Comparison of ENCODE assay signal across 8 cellular contexts in genomic region chr6:7138921-7139358, GRCh38. TPM values are rescaled to one million over a fixed set of nuclear protein-coding genes. Genes with fewer than 3 reads are reported as not detected.
DNase-seq lines count a peak whose midpoint lies in the region; ATAC-seq and TF ChIP-seq lines count a peak whose summit lies in the region.

No MANE protein-coding gene starts in this region.

- H3K9me3 ChIP-seq in Panc1 (ENCODE audit: control insufficient read depth, insufficient read depth, low read depth, low read length), result no peaks in the 10 kb centered on the region
- H3K9me3 ChIP-seq in effector memory CD4-positive, alpha-beta T cell (ENCODE audit: control insufficient read depth, low read length), result no peaks in the 10 kb centered on the region
- H3K9me3 ChIP-seq in psoas muscle, result no peaks in the 10 kb centered on the region
- no peaks in the 10 kb centered on the region for H3K9me3 ChIP-seq in SK-N-SH

- TF ChIP-seq EP300 in SK-N-SH (IDR thresholded peaks at IDR 0.05; ENCODE audit: borderline replicate concordance in 1 of 2, low read depth in 1 of 2, low read length in 1 of 2), result no peak

- H3K27ac ChIP-seq in Panc1 (ENCODE audit: low read length) (peak overlapping the region; percentile 94), psoas muscle (peak overlapping the region; percentile 99), SK-N-SH (ENCODE audit: low read depth in 2 of 2, low read length in 1 of 2) (no peak overlapping the region)
- peak overlapping the region; percentile 77 for H3K27ac ChIP-seq in effector memory CD4-positive, alpha-beta T cell (ENCODE audit: insufficient read depth, low read length, poor library complexity, severe bottlenecking)

- WGBS in psoas muscle, 3 donors, result 29 to 43% (median 38%) methylated on average over 1 of the region's 1 CpG
- 88% methylated on average over 1 of the region's 1 CpG for WGBS in SK-N-SH (ENCODE audit: low lambda C conversion rate)

- TF ChIP-seq RAD21 in SK-N-SH (IDR thresholded peaks at IDR 0.05; ENCODE audit: low read length), result no peak

- H3K4me3 ChIP-seq in Panc1 (ENCODE audit: low read depth in 2 of 2, low read length in 2 of 2) (no peak overlapping the region), psoas muscle (no peak overlapping the region), SK-N-SH (ENCODE audit: low read depth in 2 of 2, low read length in 1 of 2) (no peak overlapping the region)
- no peak overlapping the region for H3K4me3 ChIP-seq in effector memory CD4-positive, alpha-beta T cell (ENCODE audit: insufficient read depth, low read depth, low read length, poor library complexity, severe bottlenecking)

- H3F3A ChIP-seq in SK-N-SH (replicated peaks; ENCODE audit: insufficient read depth), result peaks cover 10% of the 10 kb centered on the region

- POLR2A ChIA-PET in Panc1 (lab: Charles Lee) (no interaction called here), SK-N-SH (lab: Yijun Ruan, JAX) (no interaction called here)

- H3K27me3 ChIP-seq in Panc1 (ENCODE audit: control insufficient read depth, insufficient read depth, low read length), result no peaks in the 10 kb centered on the region
- no peaks in the 10 kb centered on the region for H3K27me3 ChIP-seq in effector memory CD4-positive, alpha-beta T cell (replicated peaks; ENCODE audit: control insufficient read depth, insufficient read depth, low read length, poor library complexity, severe bottlenecking)
- no peaks in the 10 kb centered on the region for H3K27me3 ChIP-seq in psoas muscle (ENCODE audit: insufficient read depth in 3 of 3, low read length in 2 of 3)
- no peaks in the 10 kb centered on the region for H3K27me3 ChIP-seq in SK-N-SH (ENCODE audit: insufficient read depth)

- H3K9me2 ChIP-seq in SK-N-SH, result no peaks in the 10 kb centered on the region

- no peak for TF ChIP-seq CTCF in Panc1 (IDR thresholded peaks at IDR 0.05)
- no peak for TF ChIP-seq CTCF in psoas muscle (IDR thresholded peaks at IDR 0.05)
- TF ChIP-seq CTCF in SK-N-SH (IDR thresholded peaks at IDR 0.05), result no peak

- no peak overlapping the region for H2AFZ ChIP-seq in SK-N-SH (ENCODE audit: low read depth)

- H3K79me2 ChIP-seq in SK-N-SH (ENCODE audit: insufficient read depth), result peaks cover 92% of the 10 kb centered on the region

- H3K4me1 ChIP-seq in Panc1 (ENCODE audit: control insufficient read depth, insufficient read depth, low read length), result peaks cover 80% of the 10 kb centered on the region
- H3K4me1 ChIP-seq in effector memory CD4-positive, alpha-beta T cell (ENCODE audit: control insufficient read depth, insufficient read depth, low read length, poor library complexity, severe bottlenecking), result peaks cover 24% of the 10 kb centered on the region
- peaks cover 74% of the 10 kb centered on the region for H3K4me1 ChIP-seq in psoas muscle
- peaks cover 0 to 4% of the 10 kb centered on the region in 2 experiments; a peak in 2 of 4 replicates for H3K4me1 ChIP-seq in SK-N-SH (ENCODE audit: control insufficient read depth in 1 of 2, insufficient read depth in 2 of 2, low read depth in 1 of 2, low read length in 1 of 2)

- intact Hi-C loops in Panc1 (cut with micrococcal nuclease; ENCODE audit: unreplicated experiment) (no loop called here), psoas muscle (cut with DNase I) (loop anchor here (5.0 to 10.0 kb wide), 2 partner anchors 78 to 404 kb away; no protein-coding TSS in a partner anchor)

- BruUV-seq in Panc1 (replicated peaks; lab: Mats Ljungman, UMichigan), result no TSS peak

- DNase-seq in HuH-7.5 (ENCODE audit: low spot score) (peak; percentile 55), Panc1 (ENCODE audit: low read depth, low spot score) (no peak), psoas muscle (no peak), mesenteric fat pad (ENCODE audit: low spot score) (no peak), HK-2 (ENCODE audit: unreplicated experiment) (no peak), hypothalamus (lab: John Stamatoyannopoulos, UW) (no peak), SK-N-SH (no peak)
- DNase-seq in effector memory CD4-positive, alpha-beta T cell, result peak in 2 of 3 donors; percentile 9 to 33

- H3K36me3 ChIP-seq in Panc1 (ENCODE audit: control insufficient read depth, insufficient read depth, low read length) (no peaks in the 10 kb centered on the region), psoas muscle (ENCODE audit: insufficient read depth in 1 of 2, low read depth in 1 of 2) (no peaks in the 10 kb centered on the region), SK-N-SH (replicated peaks in 1 of 2; ENCODE audit: control insufficient read depth in 1 of 2, insufficient read depth in 2 of 2, low read length in 1 of 2) (peaks cover 0 to 3% of the 10 kb centered on the region in 2 experiments)
- H3K36me3 ChIP-seq in effector memory CD4-positive, alpha-beta T cell (ENCODE audit: control insufficient read depth, insufficient read depth, low read length), result no peaks in the 10 kb centered on the region

- ATAC-seq in Panc1, result peak; percentile 14; the same call in 1 of the 2 replicates
- ATAC-seq in psoas muscle, result no peak

- H3K9ac ChIP-seq in SK-N-SH, result no peak overlapping the region

- CTCF ChIA-PET in Panc1 (lab: Charles Lee), result no interaction called here
- CTCF ChIA-PET in SK-N-SH (lab: Yijun Ruan, JAX), result no interaction called here

- in situ Hi-C loops in Panc1 (cut with HindIII; ENCODE audit: low pct_unique_long_range_greater_than_20kb, low sequenced_read_pairs), result no loop called here

- no peak overlapping the region for H3K4me2 ChIP-seq in SK-N-SH

- no peaks in the 10 kb centered on the region; the same call in 1 of the 2 replicates for H4K20me1 ChIP-seq in SK-N-SH (ENCODE audit: insufficient read depth)

TF ChIP-seq in SK-N-SH, 30 proteins besides CTCF, POLR2A, EP300 and RAD21 (continues in another document):
- TF ChIP-seq, protein P1, sequence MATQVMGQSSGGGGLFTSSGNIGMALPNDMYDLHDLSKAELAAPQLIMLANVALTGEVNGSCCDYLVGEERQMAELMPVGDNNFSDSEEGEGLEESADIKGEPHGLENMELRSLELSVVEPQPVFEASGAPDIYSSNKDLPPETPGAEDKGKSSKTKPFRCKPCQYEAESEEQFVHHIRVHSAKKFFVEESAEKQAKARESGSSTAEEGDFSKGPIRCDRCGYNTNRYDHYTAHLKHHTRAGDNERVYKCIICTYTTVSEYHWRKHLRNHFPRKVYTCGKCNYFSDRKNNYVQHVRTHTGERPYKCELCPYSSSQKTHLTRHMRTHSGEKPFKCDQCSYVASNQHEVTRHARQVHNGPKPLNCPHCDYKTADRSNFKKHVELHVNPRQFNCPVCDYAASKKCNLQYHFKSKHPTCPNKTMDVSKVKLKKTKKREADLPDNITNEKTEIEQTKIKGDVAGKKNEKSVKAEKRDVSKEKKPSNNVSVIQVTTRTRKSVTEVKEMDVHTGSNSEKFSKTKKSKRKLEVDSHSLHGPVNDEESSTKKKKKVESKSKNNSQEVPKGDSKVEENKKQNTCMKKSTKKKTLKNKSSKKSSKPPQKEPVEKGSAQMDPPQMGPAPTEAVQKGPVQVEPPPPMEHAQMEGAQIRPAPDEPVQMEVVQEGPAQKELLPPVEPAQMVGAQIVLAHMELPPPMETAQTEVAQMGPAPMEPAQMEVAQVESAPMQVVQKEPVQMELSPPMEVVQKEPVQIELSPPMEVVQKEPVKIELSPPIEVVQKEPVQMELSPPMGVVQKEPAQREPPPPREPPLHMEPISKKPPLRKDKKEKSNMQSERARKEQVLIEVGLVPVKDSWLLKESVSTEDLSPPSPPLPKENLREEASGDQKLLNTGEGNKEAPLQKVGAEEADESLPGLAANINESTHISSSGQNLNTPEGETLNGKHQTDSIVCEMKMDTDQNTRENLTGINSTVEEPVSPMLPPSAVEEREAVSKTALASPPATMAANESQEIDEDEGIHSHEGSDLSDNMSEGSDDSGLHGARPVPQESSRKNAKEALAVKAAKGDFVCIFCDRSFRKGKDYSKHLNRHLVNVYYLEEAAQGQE (IDR thresholded peaks at IDR 0.05; ENCODE audit: low read depth, low read length), result no peak
- TF ChIP-seq MXI1 (IDR thresholded peaks at IDR 0.05; ENCODE audit: low read depth, low read length), result no peak
- TF ChIP-seq PBX3 (IDR thresholded peaks at IDR 0.05), result no peak
- TF ChIP-seq, protein P2, sequence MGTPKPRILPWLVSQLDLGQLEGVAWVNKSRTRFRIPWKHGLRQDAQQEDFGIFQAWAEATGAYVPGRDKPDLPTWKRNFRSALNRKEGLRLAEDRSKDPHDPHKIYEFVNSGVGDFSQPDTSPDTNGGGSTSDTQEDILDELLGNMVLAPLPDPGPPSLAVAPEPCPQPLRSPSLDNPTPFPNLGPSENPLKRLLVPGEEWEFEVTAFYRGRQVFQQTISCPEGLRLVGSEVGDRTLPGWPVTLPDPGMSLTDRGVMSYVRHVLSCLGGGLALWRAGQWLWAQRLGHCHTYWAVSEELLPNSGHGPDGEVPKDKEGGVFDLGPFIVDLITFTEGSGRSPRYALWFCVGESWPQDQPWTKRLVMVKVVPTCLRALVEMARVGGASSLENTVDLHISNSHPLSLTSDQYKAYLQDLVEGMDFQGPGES (IDR thresholded peaks at IDR 0.05; ENCODE audit: low read depth, low read length), result no peak
- TF ChIP-seq SIN3A (IDR thresholded peaks at IDR 0.05; ENCODE audit: borderline replicate concordance, low read depth, low read length), result no peak
- no peak for TF ChIP-seq GABPA (IDR thresholded peaks at IDR 0.05; ENCODE audit: low read depth)
- no peak for TF ChIP-seq SMC3 (IDR thresholded peaks at IDR 0.05; ENCODE audit: low read depth, low read length)
- no peak for TF ChIP-seq ELF1 (IDR thresholded peaks at IDR 0.05)

RNA-seq across cellular contexts. Expression of gene RREB1, which starts 31.2 kb away (rescaled TPM):
- total RNA-seq in Panc1 (2021; ENCODE audit: unreplicated experiment), result 30.7 TPM
- 17.9 TPM for polyA plus RNA-seq in Panc1 (2012; ENCODE audit: insufficient read length)
- 10 to 100 TPM; 32.7 to 49.4 (median 39.6) TPM for total RNA-seq in psoas muscle
- 10 to 100 TPM in 1 of 3 donors, 1 to 10 TPM in 2; 4.6 to 15.1 (median 8.9) TPM for polyA plus RNA-seq in psoas muscle
- total RNA-seq in mesenteric fat pad, result 94.5 TPM
- 1.5 and 2.0 TPM in 2 replicates for polyA plus RNA-seq in SK-N-SH (2012; rRNA removed)
- polyA plus RNA-seq in SK-N-SH (2012; cell fraction: cytosol; rRNA removed), result 1.2 and 1.6 TPM in 2 replicates
- polyA plus RNA-seq in SK-N-SH (2012; cell fraction: nucleus; rRNA removed), result 7.5 and 8.0 TPM in 2 replicates

Comparison
In these comparisons a context has a peak if more than half of its experiments do, and no peak if none do; other contexts are left out.
1. DNase-seq: peak in HuH-7.5 (single experiment) and effector memory CD4-positive, alpha-beta T cell (2 of 3); none in Panc1 (single experiment), psoas muscle (0 of 2), mesenteric fat pad (single experiment), HK-2 (single experiment), hypothalamus (0 of 51) and SK-N-SH (single experiment).
2. H3K27ac ChIP-seq: peak in Panc1 (single experiment), effector memory CD4-positive, alpha-beta T cell (single experiment) and psoas muscle (single experiment); none in SK-N-SH (0 of 2).